ENCODE assay signal across 17 cellular contexts in genomic region chr2:86636842-86637241, GRCh38. TPM values are rescaled to one million over a fixed set of nuclear protein-coding genes. Genes with fewer than 3 reads are reported as not detected.
A peak's percentile ranks its signal among the peaks of the same experiment; 100 is the strongest.
DNase-seq lines count a peak whose midpoint lies in the region; ATAC-seq and TF ChIP-seq lines count a peak whose summit lies in the region.
"Had no signal": no experiment of that assay in that cellular context is flagged by ENCODE, and none has a peak within 500 bp of the region (broad histone marks: within the 10 kb centered on the region; RNA-seq: fewer than 3 reads in every experiment).

No MANE protein-coding gene starts in this region.

- H3K27ac ChIP-seq in right lobe of liver, result peak overlapping the region in 2 of 3 donors; percentile 27 to 35
- H3K27ac ChIP-seq: A549, C4-2B had no signal

- no peaks in the 10 kb centered on the region for H3K27me3 ChIP-seq in right lobe of liver
- H3K27me3 ChIP-seq: BE2C had no signal

- TF ChIP-seq POLR2A in right lobe of liver (IDR thresholded peaks at IDR 0.05), result no peak

- ATAC-seq in GM18907 (IDR thresholded peaks at IDR 0.05; ENCODE audit: unreplicated experiment) (peak; percentile 59), right lobe of liver (peak; percentile 35 to 61 (median 58))
- ATAC-seq: A549 had no signal

- in situ Hi-C loops in G401 (cut with HindIII; ENCODE audit: low sequenced_read_pairs), result no loop called here

- DNase-seq in G401 (ENCODE audit: low spot score) (peak; percentile 66), cerebellar cortex (ENCODE audit: low spot score) (peak; percentile 54), right lobe of liver (peak in 2 of 3 donors; percentile 61 to 70), SIG-M5 (lab: John Stamatoyannopoulos, UW) (no peak), DMS153 treated with DMSO at 0.1 percent for 48 hours (lab: John Stamatoyannopoulos, UW; ENCODE audit: unreplicated experiment) (no peak), GDM1 (lab: John Stamatoyannopoulos, UW) (no peak), SW480 (ENCODE audit: low spot score) (no peak)
- DNase-seq: BE2C; CD4-positive, alpha-beta memory T cell; DMS79 treated with DMSO at 0.1 percent for 48 hours; EL; GF-D8; GOT3; H9 had no signal

- no peak overlapping the region for H3K4me3 ChIP-seq in right lobe of liver
- H3K4me3 ChIP-seq: A549 had no signal

- WGBS in right lobe of liver (ENCODE audit: insufficient coverage, low coverage, low lambda C conversion rate, missing lambda C conversion rate), result 46% methylated on average over 5 of the region's 5 CpGs

- no peak for TF ChIP-seq CTCF in right lobe of liver (IDR thresholded peaks at IDR 0.05)

- no peaks in the 10 kb centered on the region for H3K36me3 ChIP-seq in right lobe of liver
- H3K36me3 ChIP-seq: BE2C had no signal

- H3K4me1 ChIP-seq in right lobe of liver, result peaks cover 0 to 31% (median 7%) of the 10 kb centered on the region in 4 donors
- H3K4me1 ChIP-seq: BE2C had no signal

- no peaks in the 10 kb centered on the region for H3K9me3 ChIP-seq in right lobe of liver
- H3K9me3 ChIP-seq: BE2C had no signal

- intact Hi-C loops in right lobe of liver (cut with DNase I), result no loop called here

RNA-seq across cellular contexts. Expression of gene RNF103, which starts 13.2 kb away (rescaled TPM):
- total RNA-seq in G401 (2014; rRNA removed; shearing (Covaris generic)), result 10.9 and 13.4 TPM in 2 replicates
- 10 to 100 TPM; 30.6 to 47.7 (median 39.7) TPM for total RNA-seq in right lobe of liver

Comparison
In these comparisons a context has a peak if more than half of its experiments do, and no peak if none do; other contexts are left out.
1. DNase-seq: peak in G401 (single experiment), cerebellar cortex (single experiment) and right lobe of liver (2 of 3); none in SIG-M5 (single experiment), DMS153 treated with DMSO at 0.1 percent for 48 hours (single experiment), GDM1 (single experiment) and SW480 (single experiment).